8 cellular contexts compared by ENCODE assay signal in the genomic region with DNA sequence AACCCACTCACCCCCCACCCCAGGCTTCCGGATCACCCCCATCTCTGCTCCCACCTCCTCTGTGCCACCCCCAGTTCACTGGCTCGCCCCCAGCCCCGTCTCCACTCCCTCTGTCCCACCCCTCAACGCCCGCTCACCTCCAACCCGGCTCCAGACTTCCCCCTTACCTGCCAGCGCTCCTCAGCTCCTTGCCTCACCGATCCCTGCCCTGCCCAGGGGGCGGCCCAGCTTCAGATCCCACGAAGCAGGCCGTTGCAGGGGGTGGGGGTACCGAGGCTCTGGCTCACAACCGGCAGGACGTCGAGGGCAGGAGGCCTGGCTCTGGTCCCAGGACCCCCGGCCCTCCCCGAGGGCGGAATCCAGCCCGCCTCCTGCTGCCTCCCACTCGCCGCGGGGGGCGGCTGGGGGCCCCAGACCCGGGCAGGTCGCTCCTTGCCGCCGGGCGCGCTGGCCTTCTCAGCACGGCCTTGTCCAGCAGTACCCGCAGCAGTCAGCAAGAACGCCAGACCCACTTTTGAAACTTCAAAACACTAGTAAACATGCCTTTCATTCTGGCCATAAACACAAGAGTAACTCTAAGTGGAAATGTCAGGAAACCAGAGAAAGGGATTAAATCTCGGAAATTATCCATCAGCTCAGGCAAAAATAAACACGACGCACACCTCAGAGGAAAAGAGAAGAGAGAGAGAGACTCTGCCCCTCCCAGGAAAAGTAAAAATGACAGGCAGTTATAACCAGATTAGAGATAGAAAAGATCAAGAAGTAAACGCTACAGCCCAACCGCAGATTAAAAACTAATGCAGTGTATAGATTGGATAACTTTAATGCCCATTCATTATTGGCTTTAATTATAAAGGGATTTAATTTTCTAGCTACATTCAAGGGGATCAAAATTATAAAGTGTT. TPM values are rescaled to one million over a fixed set of nuclear protein-coding genes. Genes with fewer than 3 reads are reported as not detected.
DNase-seq lines count a peak whose midpoint lies in the region; ATAC-seq and TF ChIP-seq lines count a peak whose summit lies in the region.

No MANE protein-coding gene starts in this region.

- peak overlapping the region; percentile 71 for H3K4me3 Mint-ChIP-seq in activated CD4-positive, alpha-beta memory T cell treated with anti-CD3 and anti-CD28 coated beads for 36 hours

- peak; percentile 15 for ATAC-seq in foreskin keratinocyte
- no peak for ATAC-seq in GM18868 (IDR thresholded peaks at IDR 0.05; ENCODE audit: unreplicated experiment)
- ATAC-seq in GM18520 (IDR thresholded peaks at IDR 0.05; ENCODE audit: unreplicated experiment), result no peak
- no peak for ATAC-seq in GM18498 (IDR thresholded peaks at IDR 0.05; ENCODE audit: unreplicated experiment)

- DNase-seq in HFF-Myc (ENCODE audit: extremely low read depth, low read depth) (no peak), foreskin keratinocyte (no peak), retina (peak; percentile 46), NCI-H1436 (lab: John Stamatoyannopoulos, UW) (no peak)
- DNase-seq in activated CD4-positive, alpha-beta memory T cell treated with anti-CD3 and anti-CD28 coated beads for 36 hours, result no peak

- CTCF ChIA-PET in activated CD4-positive, alpha-beta memory T cell treated with anti-CD3 and anti-CD28 coated beads for 36 hours (lab: Charles Lee), result interaction anchor here (1.4 to 1.7 kb wide), 2 partner anchors 62 to 123 kb away, joined by 3 to 5 read pairs; a partner anchor contains a TSS

- peaks cover 32% of the 10 kb centered on the region for H3K4me1 Mint-ChIP-seq in activated CD4-positive, alpha-beta memory T cell treated with anti-CD3 and anti-CD28 coated beads for 36 hours (ENCODE audit: low read depth)

- peaks cover 2% of the 10 kb centered on the region for H3K27me3 Mint-ChIP-seq in activated CD4-positive, alpha-beta memory T cell treated with anti-CD3 and anti-CD28 coated beads for 36 hours

- intact Hi-C loops in activated CD4-positive, alpha-beta memory T cell treated with anti-CD3 and anti-CD28 coated beads for 36 hours (cut with micrococcal nuclease), result loop anchor here (2.0 to 10.0 kb wide), 4 partner anchors 62 to 484 kb away; a partner anchor contains a TSS

- POLR2A ChIA-PET in activated CD4-positive, alpha-beta memory T cell treated with anti-CD3 and anti-CD28 coated beads for 36 hours (lab: Charles Lee), result interaction anchor here (0.5 to 1.9 kb wide), 2 partner anchors 64 to 1483 kb away, joined by 3 to 5 read pairs; no protein-coding TSS in a partner anchor

- H3K9me3 Mint-ChIP-seq in activated CD4-positive, alpha-beta memory T cell treated with anti-CD3 and anti-CD28 coated beads for 36 hours, result peaks cover 8% of the 10 kb centered on the region

- H3K27ac Mint-ChIP-seq in activated CD4-positive, alpha-beta memory T cell treated with anti-CD3 and anti-CD28 coated beads for 36 hours, result no peak overlapping the region

- no peaks in the 10 kb centered on the region for H3K27me3 ChIP-seq in foreskin keratinocyte

- TF ChIP-seq CTCF in HFF-Myc (IDR thresholded peaks at IDR 0.05; ENCODE audit: low read depth, low read length, missing control alignments) (no peak), foreskin keratinocyte (conservative IDR thresholded peaks at IDR 0.05) (no peak)

- no peak overlapping the region for H3K27ac ChIP-seq in foreskin keratinocyte

- peaks cover 5% of the 10 kb centered on the region for H3K4me1 ChIP-seq in foreskin keratinocyte

- H3K4me3 ChIP-seq in HFF-Myc (replicated peaks; ENCODE audit: low read depth, low read length), result peak overlapping the region; percentile 70

- peaks cover 6% of the 10 kb centered on the region for H3K36me3 Mint-ChIP-seq in activated CD4-positive, alpha-beta memory T cell treated with anti-CD3 and anti-CD28 coated beads for 36 hours

RNA-seq across cellular contexts. Expression of a gene that starts 1.0 kb away (rescaled TPM):
- 10 to 100 TPM; 14.3 to 15.1 TPM for total RNA-seq in activated CD4-positive, alpha-beta memory T cell treated with anti-CD3 and anti-CD28 coated beads for 36 hours
- total RNA-seq in foreskin keratinocyte, result 15.7 and 16.9 TPM in 2 replicates
- polyA plus RNA-seq in foreskin keratinocyte, result 15.6 and 15.7 TPM in 2 replicates
